ENCODE assay signal across 2 cellular contexts in the genomic region with DNA sequence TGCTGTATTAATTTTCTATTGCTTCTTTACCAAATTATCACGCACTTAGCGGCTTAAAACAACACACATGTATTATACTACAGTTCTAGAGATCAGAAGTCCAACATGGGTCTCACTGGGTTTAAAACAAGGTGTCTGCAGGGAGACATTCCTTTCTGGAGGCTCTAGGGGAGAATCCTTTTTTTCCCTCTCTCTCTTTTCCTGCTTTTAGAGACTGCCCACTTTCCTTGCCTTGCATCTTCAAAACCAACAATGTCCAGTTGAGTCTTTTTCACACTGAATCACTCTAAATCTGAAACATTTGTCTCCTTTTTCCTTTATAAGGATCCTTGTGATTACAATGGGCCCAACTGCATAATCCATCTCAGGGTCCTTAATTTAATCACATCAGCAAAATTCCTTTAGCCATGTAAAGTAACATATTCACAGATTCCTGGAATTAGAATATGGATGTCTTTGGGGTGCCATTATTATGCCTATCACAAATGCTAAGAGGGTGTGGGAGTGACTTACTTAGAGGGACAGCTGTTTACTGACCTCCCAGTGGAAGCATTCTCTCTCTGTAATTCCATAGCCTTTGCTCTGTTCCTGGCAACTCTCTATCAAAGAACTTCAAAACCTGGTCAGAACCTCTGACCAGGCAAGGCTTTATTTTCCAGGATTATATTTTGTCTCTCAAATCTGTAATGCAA.
TF ChIP-seq lines count a peak whose summit lies in the region.

No MANE protein-coding gene starts in this region.

TF ChIP-seq in GM23338, 12 proteins besides CTCF, POLR2A, EP300 and RAD21 (continued from another document):
- no peak for TF ChIP-seq ZNF331 (CRISPR knock-in tag; IDR thresholded peaks at IDR 0.05; ENCODE audit: low read depth)
- peak; percentile 90; the same call in 1 of the 2 replicates for TF ChIP-seq NANOG (IDR thresholded peaks at IDR 0.05; ENCODE audit: borderline replicate concordance)
- TF ChIP-seq JUNB (IDR thresholded peaks at IDR 0.05; ENCODE audit: unreplicated experiment): no peak
- no peak for TF ChIP-seq STAT1 (IDR thresholded peaks at IDR 0.05; ENCODE audit: unreplicated experiment)
- TF ChIP-seq, protein P1, sequence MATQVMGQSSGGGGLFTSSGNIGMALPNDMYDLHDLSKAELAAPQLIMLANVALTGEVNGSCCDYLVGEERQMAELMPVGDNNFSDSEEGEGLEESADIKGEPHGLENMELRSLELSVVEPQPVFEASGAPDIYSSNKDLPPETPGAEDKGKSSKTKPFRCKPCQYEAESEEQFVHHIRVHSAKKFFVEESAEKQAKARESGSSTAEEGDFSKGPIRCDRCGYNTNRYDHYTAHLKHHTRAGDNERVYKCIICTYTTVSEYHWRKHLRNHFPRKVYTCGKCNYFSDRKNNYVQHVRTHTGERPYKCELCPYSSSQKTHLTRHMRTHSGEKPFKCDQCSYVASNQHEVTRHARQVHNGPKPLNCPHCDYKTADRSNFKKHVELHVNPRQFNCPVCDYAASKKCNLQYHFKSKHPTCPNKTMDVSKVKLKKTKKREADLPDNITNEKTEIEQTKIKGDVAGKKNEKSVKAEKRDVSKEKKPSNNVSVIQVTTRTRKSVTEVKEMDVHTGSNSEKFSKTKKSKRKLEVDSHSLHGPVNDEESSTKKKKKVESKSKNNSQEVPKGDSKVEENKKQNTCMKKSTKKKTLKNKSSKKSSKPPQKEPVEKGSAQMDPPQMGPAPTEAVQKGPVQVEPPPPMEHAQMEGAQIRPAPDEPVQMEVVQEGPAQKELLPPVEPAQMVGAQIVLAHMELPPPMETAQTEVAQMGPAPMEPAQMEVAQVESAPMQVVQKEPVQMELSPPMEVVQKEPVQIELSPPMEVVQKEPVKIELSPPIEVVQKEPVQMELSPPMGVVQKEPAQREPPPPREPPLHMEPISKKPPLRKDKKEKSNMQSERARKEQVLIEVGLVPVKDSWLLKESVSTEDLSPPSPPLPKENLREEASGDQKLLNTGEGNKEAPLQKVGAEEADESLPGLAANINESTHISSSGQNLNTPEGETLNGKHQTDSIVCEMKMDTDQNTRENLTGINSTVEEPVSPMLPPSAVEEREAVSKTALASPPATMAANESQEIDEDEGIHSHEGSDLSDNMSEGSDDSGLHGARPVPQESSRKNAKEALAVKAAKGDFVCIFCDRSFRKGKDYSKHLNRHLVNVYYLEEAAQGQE (IDR thresholded peaks at IDR 0.05; ENCODE audit: unreplicated experiment): no peak
- TF ChIP-seq, protein P2, sequence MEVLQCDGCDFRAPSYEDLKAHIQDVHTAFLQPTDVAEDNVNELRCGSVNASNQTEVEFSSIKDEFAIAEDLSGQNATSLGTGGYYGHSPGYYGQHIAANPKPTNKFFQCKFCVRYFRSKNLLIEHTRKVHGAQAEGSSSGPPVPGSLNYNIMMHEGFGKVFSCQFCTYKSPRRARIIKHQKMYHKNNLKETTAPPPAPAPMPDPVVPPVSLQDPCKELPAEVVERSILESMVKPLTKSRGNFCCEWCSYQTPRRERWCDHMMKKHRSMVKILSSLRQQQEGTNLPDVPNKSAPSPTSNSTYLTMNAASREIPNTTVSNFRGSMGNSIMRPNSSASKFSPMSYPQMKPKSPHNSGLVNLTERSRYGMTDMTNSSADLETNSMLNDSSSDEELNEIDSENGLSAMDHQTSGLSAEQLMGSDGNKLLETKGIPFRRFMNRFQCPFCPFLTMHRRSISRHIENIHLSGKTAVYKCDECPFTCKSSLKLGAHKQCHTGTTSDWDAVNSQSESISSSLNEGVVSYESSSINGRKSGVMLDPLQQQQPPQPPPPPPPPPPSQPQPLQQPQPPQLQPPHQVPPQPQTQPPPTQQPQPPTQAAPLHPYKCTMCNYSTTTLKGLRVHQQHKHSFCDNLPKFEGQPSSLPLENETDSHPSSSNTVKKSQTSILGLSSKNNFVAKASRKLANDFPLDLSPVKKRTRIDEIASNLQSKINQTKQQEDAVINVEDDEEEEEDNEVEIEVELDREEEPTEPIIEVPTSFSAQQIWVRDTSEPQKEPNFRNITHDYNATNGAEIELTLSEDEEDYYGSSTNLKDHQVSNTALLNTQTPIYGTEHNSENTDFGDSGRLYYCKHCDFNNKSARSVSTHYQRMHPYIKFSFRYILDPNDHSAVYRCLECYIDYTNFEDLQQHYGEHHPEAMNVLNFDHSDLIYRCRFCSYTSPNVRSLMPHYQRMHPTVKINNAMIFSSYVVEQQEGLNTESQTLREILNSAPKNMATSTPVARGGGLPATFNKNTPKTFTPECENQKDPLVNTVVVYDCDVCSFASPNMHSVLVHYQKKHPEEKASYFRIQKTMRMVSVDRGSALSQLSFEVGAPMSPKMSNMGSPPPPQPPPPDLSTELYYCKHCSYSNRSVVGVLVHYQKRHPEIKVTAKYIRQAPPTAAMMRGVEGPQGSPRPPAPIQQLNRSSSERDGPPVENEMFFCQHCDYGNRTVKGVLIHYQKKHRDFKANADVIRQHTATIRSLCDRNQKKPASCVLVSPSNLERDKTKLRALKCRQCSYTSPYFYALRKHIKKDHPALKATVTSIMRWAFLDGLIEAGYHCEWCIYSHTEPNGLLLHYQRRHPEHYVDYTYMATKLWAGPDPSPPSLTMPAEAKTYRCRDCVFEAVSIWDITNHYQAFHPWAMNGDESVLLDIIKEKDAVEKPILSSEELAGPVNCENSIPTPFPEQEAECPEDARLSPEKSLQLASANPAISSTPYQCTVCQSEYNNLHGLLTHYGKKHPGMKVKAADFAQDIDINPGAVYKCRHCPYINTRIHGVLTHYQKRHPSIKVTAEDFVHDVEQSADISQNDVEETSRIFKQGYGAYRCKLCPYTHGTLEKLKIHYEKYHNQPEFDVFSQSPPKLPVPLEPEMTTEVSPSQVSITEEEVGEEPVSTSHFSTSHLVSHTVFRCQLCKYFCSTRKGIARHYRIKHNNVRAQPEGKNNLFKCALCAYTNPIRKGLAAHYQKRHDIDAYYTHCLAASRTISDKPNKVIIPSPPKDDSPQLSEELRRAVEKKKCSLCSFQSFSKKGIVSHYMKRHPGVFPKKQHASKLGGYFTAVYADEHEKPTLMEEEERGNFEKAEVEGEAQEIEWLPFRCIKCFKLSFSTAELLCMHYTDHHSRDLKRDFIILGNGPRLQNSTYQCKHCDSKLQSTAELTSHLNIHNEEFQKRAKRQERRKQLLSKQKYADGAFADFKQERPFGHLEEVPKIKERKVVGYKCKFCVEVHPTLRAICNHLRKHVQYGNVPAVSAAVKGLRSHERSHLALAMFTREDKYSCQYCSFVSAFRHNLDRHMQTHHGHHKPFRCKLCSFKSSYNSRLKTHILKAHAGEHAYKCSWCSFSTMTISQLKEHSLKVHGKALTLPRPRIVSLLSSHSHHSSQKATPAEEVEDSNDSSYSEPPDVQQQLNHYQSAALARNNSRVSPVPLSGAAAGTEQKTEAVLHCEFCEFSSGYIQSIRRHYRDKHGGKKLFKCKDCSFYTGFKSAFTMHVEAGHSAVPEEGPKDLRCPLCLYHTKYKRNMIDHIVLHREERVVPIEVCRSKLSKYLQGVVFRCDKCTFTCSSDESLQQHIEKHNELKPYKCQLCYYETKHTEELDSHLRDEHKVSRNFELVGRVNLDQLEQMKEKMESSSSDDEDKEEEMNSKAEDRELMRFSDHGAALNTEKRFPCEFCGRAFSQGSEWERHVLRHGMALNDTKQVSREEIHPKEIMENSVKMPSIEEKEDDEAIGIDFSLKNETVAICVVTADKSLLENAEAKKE (CRISPR knock-in tag; IDR thresholded peaks at IDR 0.05): peak; percentile 62; the same call in 1 of the 2 replicates
- no peak for TF ChIP-seq ZNF114 (CRISPR knock-in tag; IDR thresholded peaks at IDR 0.05)

TF ChIP-seq in WTC11, 78 proteins besides CTCF, POLR2A, EP300 and RAD21 (continued from another document and continues in another):
- TF ChIP-seq, protein P3, sequence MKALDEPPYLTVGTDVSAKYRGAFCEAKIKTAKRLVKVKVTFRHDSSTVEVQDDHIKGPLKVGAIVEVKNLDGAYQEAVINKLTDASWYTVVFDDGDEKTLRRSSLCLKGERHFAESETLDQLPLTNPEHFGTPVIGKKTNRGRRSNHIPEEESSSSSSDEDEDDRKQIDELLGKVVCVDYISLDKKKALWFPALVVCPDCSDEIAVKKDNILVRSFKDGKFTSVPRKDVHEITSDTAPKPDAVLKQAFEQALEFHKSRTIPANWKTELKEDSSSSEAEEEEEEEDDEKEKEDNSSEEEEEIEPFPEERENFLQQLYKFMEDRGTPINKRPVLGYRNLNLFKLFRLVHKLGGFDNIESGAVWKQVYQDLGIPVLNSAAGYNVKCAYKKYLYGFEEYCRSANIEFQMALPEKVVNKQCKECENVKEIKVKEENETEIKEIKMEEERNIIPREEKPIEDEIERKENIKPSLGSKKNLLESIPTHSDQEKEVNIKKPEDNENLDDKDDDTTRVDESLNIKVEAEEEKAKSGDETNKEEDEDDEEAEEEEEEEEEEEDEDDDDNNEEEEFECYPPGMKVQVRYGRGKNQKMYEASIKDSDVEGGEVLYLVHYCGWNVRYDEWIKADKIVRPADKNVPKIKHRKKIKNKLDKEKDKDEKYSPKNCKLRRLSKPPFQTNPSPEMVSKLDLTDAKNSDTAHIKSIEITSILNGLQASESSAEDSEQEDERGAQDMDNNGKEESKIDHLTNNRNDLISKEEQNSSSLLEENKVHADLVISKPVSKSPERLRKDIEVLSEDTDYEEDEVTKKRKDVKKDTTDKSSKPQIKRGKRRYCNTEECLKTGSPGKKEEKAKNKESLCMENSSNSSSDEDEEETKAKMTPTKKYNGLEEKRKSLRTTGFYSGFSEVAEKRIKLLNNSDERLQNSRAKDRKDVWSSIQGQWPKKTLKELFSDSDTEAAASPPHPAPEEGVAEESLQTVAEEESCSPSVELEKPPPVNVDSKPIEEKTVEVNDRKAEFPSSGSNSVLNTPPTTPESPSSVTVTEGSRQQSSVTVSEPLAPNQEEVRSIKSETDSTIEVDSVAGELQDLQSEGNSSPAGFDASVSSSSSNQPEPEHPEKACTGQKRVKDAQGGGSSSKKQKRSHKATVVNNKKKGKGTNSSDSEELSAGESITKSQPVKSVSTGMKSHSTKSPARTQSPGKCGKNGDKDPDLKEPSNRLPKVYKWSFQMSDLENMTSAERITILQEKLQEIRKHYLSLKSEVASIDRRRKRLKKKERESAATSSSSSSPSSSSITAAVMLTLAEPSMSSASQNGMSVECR (CRISPR knock-in tag; IDR thresholded peaks at IDR 0.05; ENCODE audit: borderline replicate concordance): no peak
- TF ChIP-seq, protein P4, sequence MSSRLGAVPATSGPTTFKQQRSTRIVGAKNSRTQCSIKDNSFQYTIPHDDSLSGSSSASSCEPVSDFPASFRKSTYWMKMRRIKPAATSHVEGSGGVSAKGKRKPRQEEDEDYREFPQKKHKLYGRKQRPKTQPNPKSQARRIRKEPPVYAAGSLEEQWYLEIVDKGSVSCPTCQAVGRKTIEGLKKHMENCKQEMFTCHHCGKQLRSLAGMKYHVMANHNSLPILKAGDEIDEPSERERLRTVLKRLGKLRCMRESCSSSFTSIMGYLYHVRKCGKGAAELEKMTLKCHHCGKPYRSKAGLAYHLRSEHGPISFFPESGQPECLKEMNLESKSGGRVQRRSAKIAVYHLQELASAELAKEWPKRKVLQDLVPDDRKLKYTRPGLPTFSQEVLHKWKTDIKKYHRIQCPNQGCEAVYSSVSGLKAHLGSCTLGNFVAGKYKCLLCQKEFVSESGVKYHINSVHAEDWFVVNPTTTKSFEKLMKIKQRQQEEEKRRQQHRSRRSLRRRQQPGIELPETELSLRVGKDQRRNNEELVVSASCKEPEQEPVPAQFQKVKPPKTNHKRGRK (CRISPR knock-in tag; IDR thresholded peaks at IDR 0.05; ENCODE audit: borderline replicate concordance): no peak
- TF ChIP-seq ZBTB21 (CRISPR knock-in tag; IDR thresholded peaks at IDR 0.05; ENCODE audit: borderline replicate concordance): no peak
- TF ChIP-seq, protein P5, sequence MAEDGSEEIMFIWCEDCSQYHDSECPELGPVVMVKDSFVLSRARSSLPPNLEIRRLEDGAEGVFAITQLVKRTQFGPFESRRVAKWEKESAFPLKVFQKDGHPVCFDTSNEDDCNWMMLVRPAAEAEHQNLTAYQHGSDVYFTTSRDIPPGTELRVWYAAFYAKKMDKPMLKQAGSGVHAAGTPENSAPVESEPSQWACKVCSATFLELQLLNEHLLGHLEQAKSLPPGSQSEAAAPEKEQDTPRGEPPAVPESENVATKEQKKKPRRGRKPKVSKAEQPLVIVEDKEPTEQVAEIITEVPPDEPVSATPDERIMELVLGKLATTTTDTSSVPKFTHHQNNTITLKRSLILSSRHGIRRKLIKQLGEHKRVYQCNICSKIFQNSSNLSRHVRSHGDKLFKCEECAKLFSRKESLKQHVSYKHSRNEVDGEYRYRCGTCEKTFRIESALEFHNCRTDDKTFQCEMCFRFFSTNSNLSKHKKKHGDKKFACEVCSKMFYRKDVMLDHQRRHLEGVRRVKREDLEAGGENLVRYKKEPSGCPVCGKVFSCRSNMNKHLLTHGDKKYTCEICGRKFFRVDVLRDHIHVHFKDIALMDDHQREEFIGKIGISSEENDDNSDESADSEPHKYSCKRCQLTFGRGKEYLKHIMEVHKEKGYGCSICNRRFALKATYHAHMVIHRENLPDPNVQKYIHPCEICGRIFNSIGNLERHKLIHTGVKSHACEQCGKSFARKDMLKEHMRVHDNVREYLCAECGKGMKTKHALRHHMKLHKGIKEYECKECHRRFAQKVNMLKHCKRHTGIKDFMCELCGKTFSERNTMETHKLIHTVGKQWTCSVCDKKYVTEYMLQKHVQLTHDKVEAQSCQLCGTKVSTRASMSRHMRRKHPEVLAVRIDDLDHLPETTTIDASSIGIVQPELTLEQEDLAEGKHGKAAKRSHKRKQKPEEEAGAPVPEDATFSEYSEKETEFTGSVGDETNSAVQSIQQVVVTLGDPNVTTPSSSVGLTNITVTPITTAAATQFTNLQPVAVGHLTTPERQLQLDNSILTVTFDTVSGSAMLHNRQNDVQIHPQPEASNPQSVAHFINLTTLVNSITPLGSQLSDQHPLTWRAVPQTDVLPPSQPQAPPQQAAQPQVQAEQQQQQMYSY (CRISPR knock-in tag; IDR thresholded peaks at IDR 0.05): peak; percentile 58
- TF ChIP-seq, protein P6, sequence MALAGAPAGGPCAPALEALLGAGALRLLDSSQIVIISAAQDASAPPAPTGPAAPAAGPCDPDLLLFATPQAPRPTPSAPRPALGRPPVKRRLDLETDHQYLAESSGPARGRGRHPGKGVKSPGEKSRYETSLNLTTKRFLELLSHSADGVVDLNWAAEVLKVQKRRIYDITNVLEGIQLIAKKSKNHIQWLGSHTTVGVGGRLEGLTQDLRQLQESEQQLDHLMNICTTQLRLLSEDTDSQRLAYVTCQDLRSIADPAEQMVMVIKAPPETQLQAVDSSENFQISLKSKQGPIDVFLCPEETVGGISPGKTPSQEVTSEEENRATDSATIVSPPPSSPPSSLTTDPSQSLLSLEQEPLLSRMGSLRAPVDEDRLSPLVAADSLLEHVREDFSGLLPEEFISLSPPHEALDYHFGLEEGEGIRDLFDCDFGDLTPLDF (CRISPR knock-in tag; IDR thresholded peaks at IDR 0.05): no peak
